ENCODE assay signal across 21 cellular contexts in the genomic region with DNA sequence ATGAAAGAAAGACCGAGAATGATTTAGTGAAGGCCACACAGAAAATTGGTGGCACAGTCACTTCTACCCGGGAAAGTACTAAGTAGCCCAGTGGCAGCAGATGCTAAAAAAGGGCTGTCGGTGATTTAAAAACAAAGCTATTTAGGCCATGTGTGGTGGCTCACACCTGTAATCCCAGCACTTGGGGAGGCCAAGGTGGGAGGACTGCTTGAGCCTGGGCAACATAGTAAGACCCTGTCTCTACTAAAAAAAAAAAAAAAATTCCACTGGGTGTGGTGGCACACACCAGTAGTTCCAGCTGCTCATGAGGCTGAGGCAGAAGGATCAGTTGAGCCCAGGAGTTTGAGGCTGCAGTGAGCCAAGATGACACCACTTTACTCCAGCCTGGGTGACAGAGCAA.
"Had no signal": no experiment of that assay in that cellular context is flagged by ENCODE, and none has a peak within 500 bp of the region (broad histone marks: within the 10 kb centered on the region; RNA-seq: fewer than 3 reads in every experiment).

No MANE protein-coding gene starts in this region.

- ATAC-seq: activated CD8-positive, alpha-beta T cell treated with anti-CD3 and anti-CD28 coated beads, Interleukin-2, amount 10 ng/mL, durations not matched to agents 7 days and 5 days; activated naive CD8-positive, alpha-beta T cell treated with anti-CD3 and anti-CD28 coated beads, Interleukin-2, amount 50 U/mL, for 24 hours; left colon; naive thymus-derived CD8-positive, alpha-beta T cell; psoas muscle had no signal

- H3K9me3 Mint-ChIP-seq: activated naive CD8-positive, alpha-beta T cell treated with anti-CD3 and anti-CD28 coated beads, Interleukin-2, amount 50 U/mL, for 24 hours; activated T-helper 1 cell treated with anti-CD3 and anti-CD28 coated beads, Interleukin-12 subunit alpha, Interleukin-12 subunit beta, Interleukin-2, Interleukin-4 antibody, amounts not matched to agents 30 ng/mL and 10 ng/mL and 1 ng/mL, durations not matched to agents 14 hours and 24 hours and 36 hours; endodermal cell; naive thymus-derived CD8-positive, alpha-beta T cell had no signal

- H3K36me3 ChIP-seq: WERI-Rb-1 had no signal

- DNase-seq: activated CD4-positive, alpha-beta T cell treated with anti-CD3 and anti-CD28 coated beads for 4 hours; activated CD8-positive, alpha-beta memory T cell treated with anti-CD3 and anti-CD28 coated beads, Interleukin-2, amount 50 U/mL, for 48 hours; activated CD8-positive, alpha-beta T cell treated with anti-CD3 and anti-CD28 coated beads, Interleukin-2, amount 10 ng/mL, durations not matched to agents 7 days and 5 days; activated naive CD4-positive, alpha-beta T cell; activated naive CD8-positive, alpha-beta T cell treated with anti-CD3 and anti-CD28 coated beads, Interleukin-2, amount 50 U/mL, for 24 hours; central memory CD4-positive, alpha-beta T cell; dermis blood vessel endothelial cell; endodermal cell; head of caudate nucleus; left colon; mammary epithelial cell; naive thymus-derived CD8-positive, alpha-beta T cell; occipital lobe; psoas muscle; stimulated activated CD4-positive, alpha-beta T cell treated with anti-CD3 and anti-CD28 coated beads, Interleukin-15, amount 100 ng/mL, for 24 hours; stimulated activated CD4-positive, alpha-beta T cell treated with anti-CD3 and anti-CD28 coated beads, Interleukin-4, amount 100 ng/mL, for 24 hours; T-helper 1 cell; WERI-Rb-1 had no signal

- H3K9me3 ChIP-seq: psoas muscle had no signal

- H3K27ac Mint-ChIP-seq: activated CD8-positive, alpha-beta T cell treated with anti-CD3 and anti-CD28 coated beads, Interleukin-2, amount 10 ng/mL, durations not matched to agents 7 days and 5 days; activated naive CD8-positive, alpha-beta T cell treated with anti-CD3 and anti-CD28 coated beads, Interleukin-2, amount 50 U/mL, for 24 hours; activated T-helper 1 cell treated with anti-CD3 and anti-CD28 coated beads, Interleukin-12 subunit alpha, Interleukin-12 subunit beta, Interleukin-2, Interleukin-4 antibody, amounts not matched to agents 30 ng/mL and 10 ng/mL and 1 ng/mL, durations not matched to agents 14 hours and 24 hours and 36 hours; endodermal cell; naive thymus-derived CD8-positive, alpha-beta T cell; stimulated activated naive CD8-positive, alpha-beta T cell treated with anti-CD3 and anti-CD28 coated beads, Interleukin-15, Interleukin-2, amounts not matched to agents 100 ng/mL and 50 ng/mL, for 24 hours; type B pancreatic cell had no signal

- H3K4me3 ChIP-seq: psoas muscle had no signal

- H3K27me3 Mint-ChIP-seq: activated naive CD8-positive, alpha-beta T cell treated with anti-CD3 and anti-CD28 coated beads, Interleukin-2, amount 50 U/mL, for 24 hours; stimulated activated naive CD8-positive, alpha-beta T cell treated with anti-CD3 and anti-CD28 coated beads, Interleukin-15, Interleukin-2, amounts not matched to agents 100 ng/mL and 50 ng/mL, for 24 hours; type B pancreatic cell had no signal

- H3K36me3 Mint-ChIP-seq: naive thymus-derived CD8-positive, alpha-beta T cell had no signal

- H3K4me1 Mint-ChIP-seq: activated naive CD8-positive, alpha-beta T cell treated with anti-CD3 and anti-CD28 coated beads, Interleukin-2, amount 50 U/mL, for 24 hours; naive thymus-derived CD8-positive, alpha-beta T cell had no signal

- H3K27ac ChIP-seq: WERI-Rb-1 had no signal

- H3K4me3 Mint-ChIP-seq: activated CD8-positive, alpha-beta T cell treated with anti-CD3 and anti-CD28 coated beads, Interleukin-2, amount 10 ng/mL, durations not matched to agents 7 days and 5 days; activated naive CD8-positive, alpha-beta T cell treated with anti-CD3 and anti-CD28 coated beads, Interleukin-2, amount 50 U/mL, for 24 hours; activated T-helper 1 cell treated with anti-CD3 and anti-CD28 coated beads, Interleukin-12 subunit alpha, Interleukin-12 subunit beta, Interleukin-2, Interleukin-4 antibody, amounts not matched to agents 30 ng/mL and 10 ng/mL and 1 ng/mL, durations not matched to agents 14 hours and 24 hours and 36 hours; endodermal cell; naive thymus-derived CD8-positive, alpha-beta T cell; stimulated activated naive CD8-positive, alpha-beta T cell treated with anti-CD3 and anti-CD28 coated beads, Interleukin-15, Interleukin-2, amounts not matched to agents 100 ng/mL and 50 ng/mL, for 24 hours; type B pancreatic cell had no signal
